In the genomic region with DNA sequence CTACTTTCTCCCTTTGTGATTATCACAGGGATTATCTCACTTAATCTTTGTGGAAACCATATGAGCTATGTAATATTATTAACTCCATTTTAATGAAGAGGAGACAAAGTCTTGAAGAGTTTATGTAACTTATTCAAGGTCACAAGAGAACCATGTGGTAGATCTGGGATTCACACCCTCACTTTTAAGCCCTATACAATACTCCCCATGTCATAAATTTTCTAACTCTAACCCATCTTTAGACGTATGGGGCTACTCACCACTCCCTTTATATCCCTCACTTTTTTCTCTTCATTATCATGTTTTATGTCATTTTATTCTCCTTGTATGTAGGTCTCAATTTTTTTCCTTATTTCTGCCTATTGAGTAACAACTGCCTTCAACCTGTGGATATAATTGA, we compare ENCODE assay signal across 14 cellular contexts.
"Had no signal": no experiment of that assay in that cellular context is flagged by ENCODE, and none has a peak within 500 bp of the region (broad histone marks: within the 10 kb centered on the region; RNA-seq: fewer than 3 reads in every experiment).

No MANE protein-coding gene starts in this region.

- H3K27ac Mint-ChIP-seq: mesothelial cell of epicardium; nephron progenitor cell; stimulated activated memory B cell treated with anti-CD40 and anti-IgM and Interleukin-4, amounts not matched to agents 10 μg/mL and 1 μg/mL and 100 μg/mL, for 72 hours had no signal

- H3K9me3 Mint-ChIP-seq: stimulated activated memory B cell treated with anti-CD40 and anti-IgM and Interleukin-4, amounts not matched to agents 10 μg/mL and 1 μg/mL and 100 μg/mL, for 72 hours had no signal

- H3K4me3 ChIP-seq: left lung, SK-N-MC, smooth muscle cell, tibial artery had no signal

- DNase-seq: activated gamma-delta T cell treated with Interleukin-2 at 50 U/mL for 16 hours; effector CD4-positive, alpha-beta T cell; head of caudate nucleus; kidney; left lung; nephron progenitor cell; nucleus accumbens; substantia nigra; tibial artery had no signal

- H3K4me1 Mint-ChIP-seq: nephron progenitor cell had no signal

- H3K4me1 ChIP-seq: left lung, tibial artery had no signal

- H3K36me3 ChIP-seq: left lung, tibial artery had no signal

- H3K4me3 Mint-ChIP-seq: mesothelial cell of epicardium; nephron progenitor cell; stimulated activated memory B cell treated with anti-CD40 and anti-IgM and Interleukin-4, amounts not matched to agents 10 μg/mL and 1 μg/mL and 100 μg/mL, for 72 hours had no signal

- ATAC-seq: left lung, sciatic nerve had no signal

- H3K36me3 Mint-ChIP-seq: mesothelial cell of epicardium; stimulated activated memory B cell treated with anti-CD40 and anti-IgM and Interleukin-4, amounts not matched to agents 10 μg/mL and 1 μg/mL and 100 μg/mL, for 72 hours had no signal

- H3K27ac ChIP-seq: left lung, SK-N-MC, tibial artery had no signal

- H3K27me3 ChIP-seq: left lung, tibial artery had no signal

- H3K9me3 ChIP-seq: left lung, tibial artery had no signal
